Comparison of ENCODE assay signal across 34 cellular contexts in the genomic region with DNA sequence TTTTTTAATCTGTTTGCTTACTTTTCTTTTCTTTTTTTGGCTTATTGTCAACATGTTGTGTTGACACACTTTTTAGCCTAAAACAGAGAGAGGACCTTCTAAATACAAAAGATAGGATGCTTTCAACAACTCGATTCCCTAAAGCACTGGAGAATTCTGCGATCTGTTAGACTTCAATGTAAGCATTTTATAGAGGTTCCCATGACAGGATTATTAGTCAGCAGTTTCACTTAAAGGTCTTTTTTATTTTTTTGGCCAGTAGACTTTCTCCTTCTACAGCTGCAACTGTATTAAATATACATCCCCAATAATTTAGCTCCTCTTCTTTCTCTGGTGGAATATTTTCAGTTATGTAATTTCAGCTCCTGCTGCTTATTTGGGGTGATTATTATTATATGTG. TPM values are rescaled to one million over a fixed set of nuclear protein-coding genes. Genes with fewer than 3 reads are reported as not detected.
A peak's percentile ranks its signal among the peaks of the same experiment; 100 is the strongest.
DNase-seq lines count a peak whose midpoint lies in the region; ATAC-seq, FAIRE-seq and TF ChIP-seq lines count a peak whose summit lies in the region.
"Had no signal": no experiment of that assay in that cellular context is flagged by ENCODE, and none has a peak within 500 bp of the region (broad histone marks: within the 10 kb centered on the region; RNA-seq: fewer than 3 reads in every experiment).

No MANE protein-coding gene starts in this region.

- DNase-seq in left ventricle myocardium inferior (no peak), left cardiac atrium (no peak), bronchial epithelial cell (ENCODE audit: low read depth) (peak; percentile 69), foreskin keratinocyte (no peak), smooth muscle cell (lab: John Stamatoyannopoulos, UW; ENCODE audit: unreplicated experiment) (no peak)
- no peak for DNase-seq in effector CD8-positive, alpha-beta T cell (lab: John Stamatoyannopoulos, UW)
- DNase-seq: activated CD4-positive, alpha-beta T cell treated with anti-CD3 and anti-CD28 coated beads for 36 hours; activated naive CD4-positive, alpha-beta T cell treated with anti-CD3 and anti-CD28 coated beads, Interleukin-2, amount 50 U/mL, for 16 hours; activated T-cell treated with anti-CD3 and anti-CD28 coated beads for 4 hours; amygdala; CD4-positive, alpha-beta T cell; dermis blood vessel endothelial cell; hypothalamus; mesendoderm; MV-4-11; NCI-H146; NCI-H2107; NCI-H446; NCI-H748 treated with DMSO at 0.1 percent for 48 hours; SJCRH30; spleen; stimulated activated CD4-positive, alpha-beta T cell treated with anti-CD3 and anti-CD28 coated beads, Interleukin-2, amount 100 ng/mL, for 48 hours; SW 1271; thyroid gland had no signal

- H3K36me3 ChIP-seq in left ventricle myocardium inferior = no peaks in the 10 kb centered on the region
- no peaks in the 10 kb centered on the region for H3K36me3 ChIP-seq in bronchial epithelial cell (ENCODE audit: control insufficient read depth, insufficient read depth, low read length)
- H3K36me3 ChIP-seq in smooth muscle cell (ENCODE audit: low read depth) = no peaks in the 10 kb centered on the region
- H3K36me3 ChIP-seq: cardiac muscle cell, esophagus muscularis mucosa, HAP-1, neural progenitor cell, SJCRH30, spleen, thyroid gland, vagina had no signal

- TF ChIP-seq CTCF in left ventricle myocardium inferior (IDR thresholded peaks at IDR 0.05; ENCODE audit: borderline replicate concordance) = no peak
- TF ChIP-seq CTCF in bronchial epithelial cell (IDR thresholded peaks at IDR 0.05; ENCODE audit: insufficient read depth, low read length, severe bottlenecking) = no peak
- TF ChIP-seq CTCF in foreskin keratinocyte (conservative IDR thresholded peaks at IDR 0.05) = no peak
- TF ChIP-seq CTCF in smooth muscle cell (IDR thresholded peaks at IDR 0.05; ENCODE audit: borderline replicate concordance, insufficient read depth, poor library complexity, severe bottlenecking) = no peak

- no peaks in the 10 kb centered on the region for H3K79me2 ChIP-seq in smooth muscle cell (ENCODE audit: low read depth)

- intact Hi-C loops in left ventricle myocardium inferior (cut with micrococcal nuclease) (no loop called here), left cardiac atrium (cut with DNase I) (no loop called here)

- no peaks in the 10 kb centered on the region for H3F3A ChIP-seq in smooth muscle cell (ENCODE audit: low read depth)

- H3K9me3 ChIP-seq in left ventricle myocardium inferior (replicated peaks) (peaks cover 8% of the 10 kb centered on the region), smooth muscle cell (replicated peaks; ENCODE audit: low read depth) (no peaks in the 10 kb centered on the region)
- H3K9me3 ChIP-seq: esophagus muscularis mucosa, HAP-1, SJCRH30, thyroid gland, vagina had no signal

- FAIRE-seq in bronchial epithelial cell (lab: Jason Lieb, UNC) = no peak
- FAIRE-seq: GM12878, RCC 7860 had no signal

- H3K9ac ChIP-seq in smooth muscle cell (ENCODE audit: low read depth) = no peak overlapping the region
- H3K9ac ChIP-seq: neural progenitor cell had no signal

- H3K27ac ChIP-seq in left ventricle myocardium inferior (replicated peaks) (peak overlapping the region; percentile 43), foreskin keratinocyte (peak overlapping the region; percentile 50), smooth muscle cell (ENCODE audit: low read depth) (peak overlapping the region; percentile 33)
- H3K27ac ChIP-seq: cardiac muscle cell, esophagus muscularis mucosa, neural progenitor cell, SJCRH30, thyroid gland, vagina had no signal

- H3K27me3 ChIP-seq in left ventricle myocardium inferior (ENCODE audit: low read depth) = no peaks in the 10 kb centered on the region
- no peaks in the 10 kb centered on the region for H3K27me3 ChIP-seq in bronchial epithelial cell (ENCODE audit: control insufficient read depth, insufficient read depth, low read length)
- no peaks in the 10 kb centered on the region for H3K27me3 ChIP-seq in foreskin keratinocyte
- no peaks in the 10 kb centered on the region for H3K27me3 ChIP-seq in smooth muscle cell (ENCODE audit: low read depth)
- H3K27me3 ChIP-seq: cardiac muscle cell, esophagus muscularis mucosa, neural progenitor cell, SJCRH30, spleen, thyroid gland, vagina had no signal

- ATAC-seq in left cardiac atrium (no peak), foreskin keratinocyte (peak; percentile 53), HG03025 (IDR thresholded peaks at IDR 0.05; ENCODE audit: low FRiP score, unreplicated experiment) (no peak), GM19467 (IDR thresholded peaks at IDR 0.05; ENCODE audit: unreplicated experiment) (no peak)
- ATAC-seq: activated CD4-positive, alpha-beta T cell treated with anti-CD3 and anti-CD28 coated beads for 36 hours; GM12878; left lobe of liver had no signal

- H3K4me3 ChIP-seq in left ventricle myocardium inferior = no peak overlapping the region
- no peak overlapping the region for H3K4me3 ChIP-seq in bronchial epithelial cell (ENCODE audit: low read depth, low read length)
- no peak overlapping the region for H3K4me3 ChIP-seq in smooth muscle cell
- H3K4me3 ChIP-seq: cardiac muscle cell, esophagus muscularis mucosa, GM12878, HAP-1, neural progenitor cell, SJCRH30, spleen, thyroid gland, vagina had no signal

- H4K20me1 ChIP-seq in smooth muscle cell (ENCODE audit: low read depth) = no peaks in the 10 kb centered on the region

- 31% methylated on average over 2 of the region's 2 CpGs for WGBS in smooth muscle cell (ENCODE audit: low lambda C conversion rate)

- H2AFZ ChIP-seq in smooth muscle cell (ENCODE audit: low read depth) = peak overlapping the region; percentile 33
- H2AFZ ChIP-seq: neural progenitor cell had no signal

- peak overlapping the region; percentile 63 for H3K4me2 ChIP-seq in smooth muscle cell
- H3K4me2 ChIP-seq: neural progenitor cell had no signal

- H3K4me1 ChIP-seq in left ventricle myocardium inferior (peaks cover 39% of the 10 kb centered on the region), foreskin keratinocyte (peaks cover 22% of the 10 kb centered on the region), smooth muscle cell (ENCODE audit: low read depth) (no peaks in the 10 kb centered on the region)
- H3K4me1 ChIP-seq: neural progenitor cell, vagina had no signal

RNA-seq across cellular contexts. Expression of gene NRP1, which starts 12.8 kb away (rescaled TPM):
- total RNA-seq in left ventricle myocardium inferior = 168 TPM
- total RNA-seq in left cardiac atrium = 100 to 1,000 TPM; 110 to 121 TPM
- 16.1 and 21.6 TPM in 2 replicates for total RNA-seq in bronchial epithelial cell
- 57.3 and 58.2 TPM in 2 replicates for total RNA-seq in foreskin keratinocyte
- 11.6 and 12.2 TPM in 2 replicates for polyA plus RNA-seq in foreskin keratinocyte
- total RNA-seq in smooth muscle cell = 74.8 and 83.7 TPM in 2 replicates
- 61.9 and 80.4 TPM in 2 replicates for polyA plus RNA-seq in smooth muscle cell
